Comparison of ENCODE assay signal across 1 cellular context in genomic region chr5:136045026-136045425, GRCh38. TPM values are rescaled to one million over a fixed set of nuclear protein-coding genes. Genes with fewer than 3 reads are reported as not detected.
"Had no signal": no experiment of that assay in that cellular context is flagged by ENCODE, and none has a peak within 500 bp of the region (broad histone marks: within the 10 kb centered on the region; RNA-seq: fewer than 3 reads in every experiment).

No MANE protein-coding gene starts in this region.

RNA-seq across cellular contexts. Expression of gene TGFBI, which starts 16.2 kb away (rescaled TPM):
- total RNA-seq: OCI-LY7 had no signal
